Comparison of ENCODE assay signal across 1 cellular context in the genomic region with DNA sequence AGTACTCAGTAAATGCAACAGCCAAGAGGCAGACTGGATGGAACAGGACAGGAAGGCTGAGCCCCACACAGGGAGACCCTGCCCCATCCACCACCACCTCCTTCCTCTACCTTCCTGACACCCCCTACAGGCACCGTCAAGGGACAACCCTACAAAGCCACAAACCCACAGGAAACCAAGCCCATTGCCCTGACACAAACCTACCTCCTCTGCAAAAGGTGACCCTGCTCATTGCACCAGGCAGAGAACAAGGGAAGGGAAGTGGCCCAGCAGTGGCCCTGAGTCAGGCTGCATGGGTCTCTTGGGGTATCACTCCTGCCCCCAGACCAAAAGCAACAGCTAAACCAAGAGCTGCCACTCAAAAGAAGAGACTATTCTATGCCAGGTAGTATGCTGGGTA.
TF ChIP-seq lines count a peak whose summit lies in the region.

No MANE protein-coding gene starts in this region.

TF ChIP-seq in GM23338, 12 proteins besides CTCF, POLR2A, EP300 and RAD21 (continued from another document):
- TF ChIP-seq ZNF462 (CRISPR knock-in tag; IDR thresholded peaks at IDR 0.05): no peak
- TF ChIP-seq STAT1 (IDR thresholded peaks at IDR 0.05; ENCODE audit: unreplicated experiment): no peak
- no peak for TF ChIP-seq CREB1 (CRISPR knock-in tag; IDR thresholded peaks at IDR 0.05; ENCODE audit: low read depth)
- TF ChIP-seq, protein P1, sequence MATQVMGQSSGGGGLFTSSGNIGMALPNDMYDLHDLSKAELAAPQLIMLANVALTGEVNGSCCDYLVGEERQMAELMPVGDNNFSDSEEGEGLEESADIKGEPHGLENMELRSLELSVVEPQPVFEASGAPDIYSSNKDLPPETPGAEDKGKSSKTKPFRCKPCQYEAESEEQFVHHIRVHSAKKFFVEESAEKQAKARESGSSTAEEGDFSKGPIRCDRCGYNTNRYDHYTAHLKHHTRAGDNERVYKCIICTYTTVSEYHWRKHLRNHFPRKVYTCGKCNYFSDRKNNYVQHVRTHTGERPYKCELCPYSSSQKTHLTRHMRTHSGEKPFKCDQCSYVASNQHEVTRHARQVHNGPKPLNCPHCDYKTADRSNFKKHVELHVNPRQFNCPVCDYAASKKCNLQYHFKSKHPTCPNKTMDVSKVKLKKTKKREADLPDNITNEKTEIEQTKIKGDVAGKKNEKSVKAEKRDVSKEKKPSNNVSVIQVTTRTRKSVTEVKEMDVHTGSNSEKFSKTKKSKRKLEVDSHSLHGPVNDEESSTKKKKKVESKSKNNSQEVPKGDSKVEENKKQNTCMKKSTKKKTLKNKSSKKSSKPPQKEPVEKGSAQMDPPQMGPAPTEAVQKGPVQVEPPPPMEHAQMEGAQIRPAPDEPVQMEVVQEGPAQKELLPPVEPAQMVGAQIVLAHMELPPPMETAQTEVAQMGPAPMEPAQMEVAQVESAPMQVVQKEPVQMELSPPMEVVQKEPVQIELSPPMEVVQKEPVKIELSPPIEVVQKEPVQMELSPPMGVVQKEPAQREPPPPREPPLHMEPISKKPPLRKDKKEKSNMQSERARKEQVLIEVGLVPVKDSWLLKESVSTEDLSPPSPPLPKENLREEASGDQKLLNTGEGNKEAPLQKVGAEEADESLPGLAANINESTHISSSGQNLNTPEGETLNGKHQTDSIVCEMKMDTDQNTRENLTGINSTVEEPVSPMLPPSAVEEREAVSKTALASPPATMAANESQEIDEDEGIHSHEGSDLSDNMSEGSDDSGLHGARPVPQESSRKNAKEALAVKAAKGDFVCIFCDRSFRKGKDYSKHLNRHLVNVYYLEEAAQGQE (IDR thresholded peaks at IDR 0.05; ENCODE audit: unreplicated experiment): no peak
